ENCODE assay signal across 10 cellular contexts in genomic region chr2:123976249-123976648, GRCh38. TPM values are rescaled to one million over a fixed set of nuclear protein-coding genes. Genes with fewer than 3 reads are reported as not detected.
"Had no signal": no experiment of that assay in that cellular context is flagged by ENCODE, and none has a peak within 500 bp of the region (broad histone marks: within the 10 kb centered on the region; RNA-seq: fewer than 3 reads in every experiment).

No MANE protein-coding gene starts in this region.

- H2AFZ ChIP-seq: GM23248, GM23338 had no signal

- H3K36me3 ChIP-seq: HAP-1 had no signal

- H3K4me1 Mint-ChIP-seq: GM23338, H9 had no signal

- H3K9ac ChIP-seq: GM23248 had no signal

- H3K4me2 ChIP-seq: GM23338 had no signal

- H3K27ac Mint-ChIP-seq: GM23338, H9, HFFc6 had no signal

- H3K4me3 ChIP-seq: GM23248, GM23338, HAP-1 had no signal

- H3K9me3 ChIP-seq: HAP-1 had no signal

- H3K4me3 Mint-ChIP-seq: GM23338, H9, HFFc6 had no signal

- H3K27ac ChIP-seq: GM23248 had no signal

- H3K4me1 ChIP-seq: HAP-1 had no signal

- ATAC-seq: GM23338, HCT116 had no signal

- DNase-seq: GM23248, GOT3, H7, H9, HCEC 1CT, HFFc6 had no signal

RNA-seq across cellular contexts. Expression of gene CNTNAP5, which starts 48.8 kb away (rescaled TPM):
- total RNA-seq: GM23248, H4, HFFc6 had no signal
- polyA plus RNA-seq: GM23248 had no signal
